In genomic region chr16:12087901-12088364, GRCh38 we compare ENCODE assay signal across 10 cellular contexts.
DNase-seq lines count a peak whose midpoint lies in the region; ATAC-seq and TF ChIP-seq lines count a peak whose summit lies in the region.
"Had no signal": no experiment of that assay in that cellular context is flagged by ENCODE, and none has a peak within 500 bp of the region (broad histone marks: within the 10 kb centered on the region; RNA-seq: fewer than 3 reads in every experiment).

No MANE protein-coding gene starts in this region.

- no peaks in the 10 kb centered on the region for H3K9me3 Mint-ChIP-seq in activated naive CD4-positive, alpha-beta T cell treated with anti-CD3 and anti-CD28 coated beads, Interleukin-2, amount 50 U/mL, for 72 hours
- H3K9me3 Mint-ChIP-seq: stimulated activated effector memory CD8-positive, alpha-beta T cell treated with anti-CD3 and anti-CD28 coated beads, Interleukin-12 subunit alpha, Interleukin-12 subunit beta, amount 100 ng/mL, for 72 hours had no signal

- H2AFZ ChIP-seq in IMR-90 (replicated peaks; ENCODE audit: low read length, poor library complexity) = no peak overlapping the region
- H2AFZ ChIP-seq in trophoblast cell (ENCODE audit: insufficient read depth, low read length, poor library complexity) = no peak overlapping the region

- dilution Hi-C loops in IMR-90 (cut with HindIII; ENCODE audit: low sequenced_read_pairs, unreplicated experiment) = no loop called here

- TF ChIP-seq RAD21 in IMR-90 (IDR thresholded peaks at IDR 0.05; ENCODE audit: low read length) = no peak

- H3K18ac ChIP-seq in IMR-90 (ENCODE audit: low read depth, low read length) = no peak overlapping the region
- no peak overlapping the region for H3K18ac ChIP-seq in trophoblast cell (ENCODE audit: low read length)

- H3K4me3 ChIP-seq in IMR-90 (ENCODE audit: insufficient read depth, low read depth, low read length) (no peak overlapping the region), trophoblast cell (ENCODE audit: low read depth, low read length) (no peak overlapping the region)

- H3K36me3 Mint-ChIP-seq in activated naive CD4-positive, alpha-beta T cell treated with anti-CD3 and anti-CD28 coated beads, Interleukin-2, amount 50 U/mL, for 72 hours = no peaks in the 10 kb centered on the region

- H3K9me3 ChIP-seq in IMR-90 (ENCODE audit: control insufficient read depth, insufficient read depth, low read length) (no peaks in the 10 kb centered on the region), trophoblast cell (ENCODE audit: insufficient read depth, low read depth, low read length) (no peaks in the 10 kb centered on the region)

- 88% methylated on average over 3 of the region's 9 CpGs; no CpG with 5 or more reads in 1 of the 2 experiments for WGBS in IMR-90 (ENCODE audit: extremely low coverage in 2 of 2, insufficient read length in 1 of 2), 2 experiments
- WGBS in trophoblast cell (ENCODE audit: extremely low coverage, insufficient coverage, insufficient read length) = no CpG with 5 or more reads among the region's 9 CpGs

- H2BK5ac ChIP-seq in IMR-90 (ENCODE audit: low read depth, low read length, poor library complexity, severe bottlenecking) = no peak overlapping the region
- no peak overlapping the region for H2BK5ac ChIP-seq in trophoblast cell (ENCODE audit: low read depth, low read length, poor library complexity)

- intact Hi-C loops in IMR-90 (cut with micrococcal nuclease) = no loop called here

- BruUV-seq in IMR-90 (replicated peaks; lab: Mats Ljungman, UMichigan) = no TSS peak

- H3K4me2 ChIP-seq in IMR-90 (ENCODE audit: low read depth, low read length) (no peak overlapping the region), trophoblast cell (ENCODE audit: low read length) (no peak overlapping the region)

- H4K20me1 ChIP-seq in IMR-90 (ENCODE audit: insufficient read depth, low read length) = peaks cover 12% of the 10 kb centered on the region; the same call in 1 of the 2 replicates

- no peak overlapping the region for H4K12ac ChIP-seq in trophoblast cell (ENCODE audit: low read depth, low read length)

- H3K4me1 ChIP-seq in IMR-90 (ENCODE audit: control insufficient read depth, insufficient read depth, low read length) (peaks cover 12% of the 10 kb centered on the region), trophoblast cell (ENCODE audit: control insufficient read depth in 1 of 2, insufficient read depth in 2 of 2, low read length in 2 of 2) (peaks cover 10 to 13% of the 10 kb centered on the region in 2 experiments)

- no peaks in the 10 kb centered on the region for H3K79me2 ChIP-seq in trophoblast cell (ENCODE audit: control insufficient read depth, insufficient read depth, low read length, poor library complexity)

- no peak overlapping the region for H2BK15ac ChIP-seq in IMR-90 (ENCODE audit: low read depth, low read length)

- peak overlapping the region; percentile 26; the same call in 1 of the 2 replicates for H3K4ac ChIP-seq in IMR-90 (ENCODE audit: low read depth, low read length)
- no peak overlapping the region for H3K4ac ChIP-seq in trophoblast cell (ENCODE audit: low read depth, low read length)

- peaks cover 4% of the 10 kb centered on the region; the same call in 1 of the 2 replicates for H3K36me3 ChIP-seq in IMR-90 (ENCODE audit: control insufficient read depth, insufficient read depth, low read length)
- no peaks in the 10 kb centered on the region for H3K36me3 ChIP-seq in trophoblast cell (ENCODE audit: control insufficient read depth in 1 of 2, insufficient read depth in 2 of 2, low read length in 2 of 2)

- peak overlapping the region; percentile 7 for H2AK9ac ChIP-seq in IMR-90 (replicated peaks; ENCODE audit: low read depth, low read length, poor library complexity)

- no peak overlapping the region for H4K8ac ChIP-seq in IMR-90 (ENCODE audit: low read depth in 2 of 2, low read length in 2 of 2)
- no peak overlapping the region for H4K8ac ChIP-seq in trophoblast cell (ENCODE audit: low read depth, low read length)

- no peak overlapping the region for H4K91ac ChIP-seq in IMR-90 (ENCODE audit: insufficient read depth, low read depth, low read length)
- no peak overlapping the region for H4K91ac ChIP-seq in trophoblast cell (ENCODE audit: low read depth, low read length)

- CTCF ChIA-PET in IMR-90 (lab: Yijun Ruan, JAX) = no interaction called here

- H3K14ac ChIP-seq in IMR-90 (replicated peaks; ENCODE audit: low read depth, low read length) = no peak overlapping the region
- no peak overlapping the region for H3K14ac ChIP-seq in trophoblast cell (ENCODE audit: low read length)

- H3K27ac ChIP-seq in IMR-90 (ENCODE audit: insufficient read depth, low read length) (no peak overlapping the region), trophoblast cell (ENCODE audit: low read depth, low read length) (no peak overlapping the region)

- in situ Hi-C loops in IMR-90 (cut with MboI; ENCODE audit: low sequenced_read_pairs) = no loop called here

- no peak overlapping the region for H3K56ac ChIP-seq in IMR-90 (ENCODE audit: extremely low read depth, insufficient read depth, low read length)

- H3K23ac ChIP-seq in IMR-90 (ENCODE audit: low read depth, low read length) = no peak overlapping the region
- H3K23ac ChIP-seq in trophoblast cell (ENCODE audit: low read length) = no peak overlapping the region

- DNase-seq in NCI-H2107 treated with DMSO at 0.1 percent for 48 hours (lab: John Stamatoyannopoulos, UW; ENCODE audit: unreplicated experiment) = peak; percentile 72
- DNase-seq in NCI-H2107 (lab: John Stamatoyannopoulos, UW) = no peak
- no peak for DNase-seq in IMR-90
- peak in 1 of 2 donors; percentile 53 for DNase-seq in activated naive CD4-positive, alpha-beta T cell treated with anti-CD3 and anti-CD28 coated beads, Interleukin-2, amount 50 U/mL, for 72 hours (ENCODE audit: low spot score in 2 of 2)
- DNase-seq in occipital lobe (lab: John Stamatoyannopoulos, UW) = peak; percentile 32
- no peak for DNase-seq in trophoblast cell
- no peak for DNase-seq in dedifferentiated amniotic fluid mesenchymal stem cell (ENCODE audit: extremely low spot score)
- DNase-seq: NCI-H1694 had no signal

- no peak overlapping the region for H2BK120ac ChIP-seq in IMR-90 (ENCODE audit: low read depth, low read length)
- no peak overlapping the region for H2BK120ac ChIP-seq in trophoblast cell (ENCODE audit: insufficient read depth, low read length, poor library complexity)

- H3K9me1 ChIP-seq in IMR-90 (ENCODE audit: insufficient read depth, low read length) = peaks cover 11% of the 10 kb centered on the region; the same call in 1 of the 2 replicates

- peak overlapping the region; percentile 38 to 88 for H3K27ac Mint-ChIP-seq in activated naive CD4-positive, alpha-beta T cell treated with anti-CD3 and anti-CD28 coated beads, Interleukin-2, amount 50 U/mL, for 72 hours
- H3K27ac Mint-ChIP-seq: stimulated activated effector memory CD8-positive, alpha-beta T cell treated with anti-CD3 and anti-CD28 coated beads, Interleukin-12 subunit alpha, Interleukin-12 subunit beta, amount 100 ng/mL, for 72 hours had no signal

- H3K79me1 ChIP-seq in IMR-90 (ENCODE audit: low read depth in 1 of 2, low read length in 2 of 2) (peaks cover 0 to 12% of the 10 kb centered on the region in 2 experiments; a peak in 1 of 4 replicates), trophoblast cell (ENCODE audit: low read length) (no peaks in the 10 kb centered on the region)

- H3K27me3 ChIP-seq in IMR-90 (ENCODE audit: control insufficient read depth, insufficient read depth, low read length) (no peaks in the 10 kb centered on the region), trophoblast cell (ENCODE audit: insufficient read depth, low read length) (no peaks in the 10 kb centered on the region)

- no peak for ATAC-seq in IMR-90 (ENCODE audit: low read depth)
- peak in 1 of 2 donors; percentile 7 for ATAC-seq in activated naive CD4-positive, alpha-beta T cell treated with anti-CD3 and anti-CD28 coated beads, Interleukin-2, amount 50 U/mL, for 72 hours
- no peak for ATAC-seq in HG03469 (IDR thresholded peaks at IDR 0.05; ENCODE audit: unreplicated experiment)
- ATAC-seq: stimulated activated effector memory CD8-positive, alpha-beta T cell treated with anti-CD3 and anti-CD28 coated beads, Interleukin-12 subunit alpha, Interleukin-12 subunit beta, amount 100 ng/mL, for 72 hours had no signal

- H2AK5ac ChIP-seq in IMR-90 (ENCODE audit: low read depth, low read length) (no peak overlapping the region), trophoblast cell (ENCODE audit: low read length) (no peak overlapping the region)

- POLR2A ChIA-PET in IMR-90 (lab: Charles Lee; ENCODE audit: unreplicated experiment) = no interaction called here

- no peak overlapping the region for H3K9ac ChIP-seq in IMR-90 (ENCODE audit: low read depth, low read length)
- H3K9ac ChIP-seq in trophoblast cell (ENCODE audit: low read length) = no peak overlapping the region

- no peak overlapping the region for H4K5ac ChIP-seq in IMR-90 (ENCODE audit: low read depth, low read length)

- no peak for TF ChIP-seq CTCF in IMR-90 (conservative IDR thresholded peaks at IDR 0.05; ENCODE audit: low read depth, low read length)

- H2BK12ac ChIP-seq in trophoblast cell (ENCODE audit: low read length) = no peak overlapping the region

- no peak for TF ChIP-seq POLR2A in IMR-90 (IDR thresholded peaks at IDR 0.05; ENCODE audit: low read depth, low read length)

- no peak overlapping the region for H2BK20ac ChIP-seq in IMR-90 (ENCODE audit: low read depth, low read length)

TF ChIP-seq in IMR-90, 13 proteins besides CTCF, POLR2A, EP300 and RAD21 (continues in another document):
- no peak for TF ChIP-seq BHLHE40 (IDR thresholded peaks at IDR 0.05; ENCODE audit: low read depth, low read length)
- no peak for TF ChIP-seq MXI1 (IDR thresholded peaks at IDR 0.05; ENCODE audit: borderline replicate concordance, low read depth, low read length)
- TF ChIP-seq RFX5 (IDR thresholded peaks at IDR 0.05; ENCODE audit: low read depth, low read length) = no peak
- TF ChIP-seq CEBPB (IDR thresholded peaks at IDR 0.05; ENCODE audit: low read depth, low read length) = no peak
- no peak for TF ChIP-seq USF2 (IDR thresholded peaks at IDR 0.05; ENCODE audit: low read depth, low read length)
- no peak for TF ChIP-seq NFE2L2 (IDR thresholded peaks at IDR 0.05; ENCODE audit: low read depth, low read length)
- TF ChIP-seq CHD1 (IDR thresholded peaks at IDR 0.05; ENCODE audit: low read depth, low read length) = no peak

Comparison
In these comparisons a context has a peak if more than half of its experiments do, and no peak if none do; other contexts are left out.
1. DNase-seq: peak in NCI-H2107 treated with DMSO at 0.1 percent for 48 hours (single experiment) and occipital lobe (single experiment); none in NCI-H2107 (single experiment), IMR-90 (single experiment), trophoblast cell (0 of 2) and dedifferentiated amniotic fluid mesenchymal stem cell (single experiment).